In the genomic region with DNA sequence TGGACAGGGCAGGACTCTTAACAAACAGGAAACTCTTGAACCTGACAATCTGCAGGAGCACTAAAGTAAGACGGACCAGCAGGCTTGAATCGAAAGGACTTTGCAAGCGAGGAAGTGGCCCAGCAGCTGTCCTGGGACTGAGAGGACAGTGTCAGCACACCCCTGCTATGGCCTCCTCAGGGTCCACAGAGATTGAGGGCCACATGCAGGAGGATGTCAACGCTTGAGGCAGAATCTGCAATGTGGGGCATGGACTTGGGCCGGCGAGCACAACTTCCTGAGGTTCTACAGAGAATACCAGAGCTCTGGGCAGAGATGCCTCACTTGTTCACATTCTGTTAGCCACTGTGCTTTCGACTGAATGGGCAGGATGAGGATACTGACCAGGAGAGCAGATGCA, we compare ENCODE assay signal across 20 cellular contexts.
DNase-seq lines count a peak whose midpoint lies in the region; ATAC-seq and TF ChIP-seq lines count a peak whose summit lies in the region.
"Had no signal": no experiment of that assay in that cellular context is flagged by ENCODE, and none has a peak within 500 bp of the region (broad histone marks: within the 10 kb centered on the region; RNA-seq: fewer than 3 reads in every experiment).

No MANE protein-coding gene starts in this region.

- H3K4me3 Mint-ChIP-seq in activated T-cell treated with anti-CD3 and anti-CD28 coated beads, Interleukin-2, amount 50 U/mL, for 24 hours: no peak overlapping the region
- H3K4me3 Mint-ChIP-seq in activated T-helper 17 cell treated with anti-CD3 and anti-CD28 coated beads, Interleukin-2, amount 50 U/mL, for 72 hours: no peak overlapping the region
- H3K4me3 Mint-ChIP-seq: CD14-positive monocyte had no signal

- H3F3A ChIP-seq in PC-3 (ENCODE audit: low read length, unreplicated experiment): no peaks in the 10 kb centered on the region

- in situ Hi-C loops in KBM-7 (cut with MboI; ENCODE audit: low pct_unique_long_range_greater_than_20kb, low sequenced_read_pairs): loop anchor here (25.0 kb wide), 1 partner anchor 372 kb away; no protein-coding TSS in a partner anchor

- H3K4me3 ChIP-seq in PC-3 (ENCODE audit: low read length): no peak overlapping the region
- no peak overlapping the region for H3K4me3 ChIP-seq in neuronal stem cell (ENCODE audit: low read length in 2 of 2)
- H3K4me3 ChIP-seq: SJCRH30 had no signal

- H3K4me2 ChIP-seq in PC-3 (ENCODE audit: low read length): no peak overlapping the region
- no peak overlapping the region for H3K4me2 ChIP-seq in neuronal stem cell (ENCODE audit: insufficient read depth, low read length, poor library complexity, severe bottlenecking)
- H3K4me2 ChIP-seq: KMS-11 had no signal

- H4K8ac ChIP-seq in neuronal stem cell (ENCODE audit: low read depth, low read length): no peak overlapping the region

- H4K20me1 ChIP-seq in PC-3 (ENCODE audit: low read length): no peaks in the 10 kb centered on the region

- TF ChIP-seq CTCF in PC-3 (conservative IDR thresholded peaks at IDR 0.05; ENCODE audit: low read depth, low read length): no peak

- H3K27me3 ChIP-seq in PC-3 (ENCODE audit: low read length) (no peaks in the 10 kb centered on the region), neuronal stem cell (ENCODE audit: control insufficient read depth in 3 of 3, insufficient read depth in 3 of 3, low read depth in 1 of 3, low read length in 3 of 3) (no peaks in the 10 kb centered on the region)
- H3K27me3 ChIP-seq: BE2C, SJCRH30 had no signal

- H2BK12ac ChIP-seq in neuronal stem cell (ENCODE audit: low read length): no peak overlapping the region

- H2BK120ac ChIP-seq in neuronal stem cell (ENCODE audit: low read depth, low read length): no peak overlapping the region

- peak overlapping the region; percentile 95 for H3K14ac ChIP-seq in neuronal stem cell (ENCODE audit: low read length)

- no peak overlapping the region for H3K23ac ChIP-seq in neuronal stem cell (ENCODE audit: low read depth, low read length, poor library complexity)

- POLR2A ChIA-PET in PC-3 (lab: Charles Lee; ENCODE audit: unreplicated experiment): no interaction called here

- no CpG with 5 or more reads among the region's 7 CpGs for WGBS in neuronal stem cell (ENCODE audit: extremely low coverage in 2 of 2, insufficient read length in 2 of 2, insufficient replicate concordance in 1 of 2), 2 donors

- H3K79me1 ChIP-seq in neuronal stem cell (ENCODE audit: low read depth, low read length): no peaks in the 10 kb centered on the region

- H3K27ac ChIP-seq in PC-3 (ENCODE audit: low read length): no peak overlapping the region
- H3K27ac ChIP-seq in neuronal stem cell (replicated peaks; ENCODE audit: low read length): no peak overlapping the region
- H3K27ac ChIP-seq: 22Rv1, HL-60, KMS-11, SJCRH30 had no signal

- no peaks in the 10 kb centered on the region for H3K9me2 ChIP-seq in PC-3 (replicated peaks; ENCODE audit: low read length)

- H3K27ac Mint-ChIP-seq in activated T-cell treated with anti-CD3 and anti-CD28 coated beads, Interleukin-2, amount 50 U/mL, for 24 hours: peak overlapping the region; percentile 4
- peak overlapping the region; percentile 71 for H3K27ac Mint-ChIP-seq in activated T-helper 17 cell treated with anti-CD3 and anti-CD28 coated beads, Interleukin-2, amount 50 U/mL, for 72 hours

- no peak for DNase-seq in activated T-cell treated with anti-CD3 and anti-CD28 coated beads, Interleukin-2, amount 50 U/mL, for 24 hours
- no peak for DNase-seq in activated T-cell treated with anti-CD3 and anti-CD28 coated beads, Interleukin-2, amount 50 U/mL, for 48 hours
- DNase-seq in PC-3 (no peak), neuronal stem cell (ENCODE audit: low spot score) (no peak), NCI-H2196 (lab: John Stamatoyannopoulos, UW; ENCODE audit: unreplicated experiment) (no peak), HT-29 (ENCODE audit: low spot score) (no peak), KBM-7 (no peak)
- DNase-seq: ACHN, BE2C, DND-41, GOT3, HCEC 1CT, NCI-H1048, NCI-H510A, SJCRH30 had no signal

- H4K91ac ChIP-seq in neuronal stem cell (ENCODE audit: low read depth, low read length, poor library complexity): no peak overlapping the region

- peaks cover 6% of the 10 kb centered on the region for H3K4me1 Mint-ChIP-seq in activated T-cell treated with anti-CD3 and anti-CD28 coated beads, Interleukin-2, amount 50 U/mL, for 24 hours (ENCODE audit: low read depth)
- peaks cover 7% of the 10 kb centered on the region for H3K4me1 Mint-ChIP-seq in activated T-helper 17 cell treated with anti-CD3 and anti-CD28 coated beads, Interleukin-2, amount 50 U/mL, for 72 hours
- H3K4me1 Mint-ChIP-seq: CD14-positive monocyte had no signal

- H3K27me3 Mint-ChIP-seq in activated T-cell treated with anti-CD3 and anti-CD28 coated beads, Interleukin-2, amount 50 U/mL, for 24 hours: no peaks in the 10 kb centered on the region
- H3K27me3 Mint-ChIP-seq in activated T-helper 17 cell treated with anti-CD3 and anti-CD28 coated beads, Interleukin-2, amount 50 U/mL, for 72 hours: no peaks in the 10 kb centered on the region

- no peak overlapping the region for H2AK5ac ChIP-seq in neuronal stem cell (ENCODE audit: low read depth, low read length)

- no peaks in the 10 kb centered on the region for H3K9me3 Mint-ChIP-seq in activated T-cell treated with anti-CD3 and anti-CD28 coated beads, Interleukin-2, amount 50 U/mL, for 24 hours
- no peaks in the 10 kb centered on the region for H3K9me3 Mint-ChIP-seq in activated T-helper 17 cell treated with anti-CD3 and anti-CD28 coated beads, Interleukin-2, amount 50 U/mL, for 72 hours
- H3K9me3 Mint-ChIP-seq: CD14-positive monocyte had no signal

- H3K18ac ChIP-seq in neuronal stem cell (ENCODE audit: low read length): no peak overlapping the region

- no peaks in the 10 kb centered on the region for H3K9me3 ChIP-seq in PC-3 (ENCODE audit: low read length)
- no peaks in the 10 kb centered on the region for H3K9me3 ChIP-seq in neuronal stem cell (replicated peaks in 1 of 2; ENCODE audit: control insufficient read depth in 2 of 2, insufficient read depth in 1 of 2, low read depth in 1 of 2, low read length in 2 of 2)
- H3K9me3 ChIP-seq: BE2C, SJCRH30 had no signal

- peak; percentile 15; the same call in 1 of the 2 replicates for ATAC-seq in PC-3
- ATAC-seq in activated T-helper 17 cell treated with anti-CD3 and anti-CD28 coated beads, Interleukin-2, amount 50 U/mL, for 72 hours (replicated peaks): no peak

- H2AFZ ChIP-seq in PC-3 (ENCODE audit: low read length) (no peak overlapping the region), neuronal stem cell (ENCODE audit: low read length) (no peak overlapping the region)

- no peak overlapping the region for H3K4ac ChIP-seq in neuronal stem cell (ENCODE audit: low read length)

- H3K9ac ChIP-seq in PC-3 (ENCODE audit: low read length) (no peak overlapping the region), neuronal stem cell (ENCODE audit: low read depth, low read length, poor library complexity) (no peak overlapping the region)
- H3K9ac ChIP-seq: KMS-11 had no signal

- H3K4me1 ChIP-seq in PC-3 (ENCODE audit: insufficient read depth, low read length): peaks cover 10% of the 10 kb centered on the region
- H3K4me1 ChIP-seq in neuronal stem cell (ENCODE audit: control insufficient read depth in 2 of 2, insufficient read depth in 1 of 2, low read depth in 1 of 2, low read length in 2 of 2): peaks cover 0 to 9% of the 10 kb centered on the region in 2 donors

- no peak overlapping the region for H2BK15ac ChIP-seq in neuronal stem cell (ENCODE audit: low read length)

- no peaks in the 10 kb centered on the region for H3K79me2 ChIP-seq in PC-3 (ENCODE audit: low read length)

- peaks cover 37% of the 10 kb centered on the region for H3K36me3 Mint-ChIP-seq in activated T-cell treated with anti-CD3 and anti-CD28 coated beads, Interleukin-2, amount 50 U/mL, for 24 hours (ENCODE audit: low read depth)
- H3K36me3 Mint-ChIP-seq in activated T-helper 17 cell treated with anti-CD3 and anti-CD28 coated beads, Interleukin-2, amount 50 U/mL, for 72 hours (ENCODE audit: low read depth): peaks cover 53% of the 10 kb centered on the region

- no TSS peak for BruUV-seq in PC-3 (replicated peaks; lab: Mats Ljungman, UMichigan)

- intact Hi-C loops in PC-3 (cut with micrococcal nuclease): no loop called here

- H2BK5ac ChIP-seq in neuronal stem cell (ENCODE audit: low read length): no peak overlapping the region

- H3K36me3 ChIP-seq in PC-3 (ENCODE audit: low read depth, low read length) (no peaks in the 10 kb centered on the region), neuronal stem cell (replicated peaks in 1 of 2; ENCODE audit: control insufficient read depth in 2 of 2, insufficient read depth in 2 of 2, low read length in 2 of 2) (peaks cover 3 to 14% of the 10 kb centered on the region in 2 donors)
- H3K36me3 ChIP-seq: BE2C, SJCRH30 had no signal

- CTCF ChIA-PET in PC-3 (lab: Charles Lee): no interaction called here
